ENCODE assay signal across 1 cellular context in genomic region chr1:52368383-52369172, GRCh38.
TF ChIP-seq lines count a peak whose summit lies in the region.

No MANE protein-coding gene starts in this region.

TF ChIP-seq in Ishikawa, 13 proteins besides CTCF, POLR2A, EP300 and RAD21 (continued from another document):
- no peak for TF ChIP-seq USF1 (IDR thresholded peaks at IDR 0.05)
TF ChIP-seq in Ishikawa: peak in this region for 3.
